ENCODE assay signal across 18 cellular contexts in genomic region chr9:94511943-94512265, GRCh38. TPM values are rescaled to one million over a fixed set of nuclear protein-coding genes. Genes with fewer than 3 reads are reported as not detected.
DNase-seq lines count a peak whose midpoint lies in the region; ATAC-seq, FAIRE-seq and TF ChIP-seq lines count a peak whose summit lies in the region.
"Had no signal": no experiment of that assay in that cellular context is flagged by ENCODE, and none has a peak within 500 bp of the region (broad histone marks: within the 10 kb centered on the region; RNA-seq: fewer than 3 reads in every experiment).

No MANE protein-coding gene starts in this region.

- peaks cover 41% of the 10 kb centered on the region for H3K4me1 Mint-ChIP-seq in chondrocyte (ENCODE audit: low read depth)
- no peaks in the 10 kb centered on the region for H3K4me1 Mint-ChIP-seq in Calu3 (ENCODE audit: low read depth, unreplicated experiment)

- H3K4me3 ChIP-seq in BLaER1 (no peak overlapping the region), PC-9 (no peak overlapping the region)
- H3K4me3 ChIP-seq: HAP-1 had no signal

- no peaks in the 10 kb centered on the region for H3K9me2 ChIP-seq in PC-9 (ENCODE audit: insufficient read depth)

- H3K27me3 ChIP-seq in BLaER1 (no peaks in the 10 kb centered on the region), PC-9 (ENCODE audit: insufficient read depth, low read depth) (no peaks in the 10 kb centered on the region)

- H3K27ac Mint-ChIP-seq in chondrocyte (ENCODE audit: unreplicated experiment) (peak overlapping the region; percentile 91), Calu3 (ENCODE audit: unreplicated experiment) (no peak overlapping the region)
- H3K27ac Mint-ChIP-seq: CD4-positive, alpha-beta memory T cell had no signal

- H3K9ac ChIP-seq in BLaER1, result no peak overlapping the region

- no peak for ATAC-seq in GM21367 (IDR thresholded peaks at IDR 0.05; ENCODE audit: unreplicated experiment)

- FAIRE-seq in GM19239 (lab: Jason Lieb, UNC), result peak; percentile 21
- FAIRE-seq: D721Med, GM12892, H1 had no signal

- TF ChIP-seq CTCF in PC-9 (conservative IDR thresholded peaks at IDR 0.05) (no peak), chondrocyte (IDR thresholded peaks at IDR 0.05) (peak; percentile 31), Calu3 (IDR thresholded peaks at IDR 0.05; ENCODE audit: unreplicated experiment) (no peak)

- POLR2A ChIA-PET in PC-9 (lab: Charles Lee; ENCODE audit: unreplicated experiment), result interaction anchor here (0.7 kb wide), 2 partner anchors 52 to 157 kb away, joined by 3 to 42 read pairs; no protein-coding TSS in a partner anchor

- H2AFZ ChIP-seq in PC-9, result no peak overlapping the region

- H3F3A ChIP-seq in PC-9 (ENCODE audit: insufficient read depth, low read depth), result no peaks in the 10 kb centered on the region

- peaks cover 20% of the 10 kb centered on the region; the same call in 1 of the 2 replicates for H3K79me2 ChIP-seq in PC-9 (ENCODE audit: low read depth)

- intact Hi-C loops in PC-9 (cut with micrococcal nuclease; ENCODE audit: unreplicated experiment) (no loop called here), Calu3 (cut with micrococcal nuclease; ENCODE audit: unreplicated experiment) (no loop called here)

- DNase-seq in GM19239 (ENCODE audit: insufficient read length, low spot score) (no peak), PC-9 (no peak), chondrocyte (ENCODE audit: low spot score) (no peak), Calu3 (no peak), NCI-H187 treated with DMSO at 0.1 percent for 48 hours (lab: John Stamatoyannopoulos, UW) (no peak)
- no peak for DNase-seq in stimulated activated CD4-positive, alpha-beta T cell treated with anti-CD3 and anti-CD28 coated beads, Interleukin-4, amount 100 ng/mL, for 4 hours
- DNase-seq: ACHN; CD4-positive, alpha-beta memory T cell; DMS153; DMS79 treated with DMSO at 0.1 percent for 48 hours; GDM1 had no signal

- H3K36me3 Mint-ChIP-seq in chondrocyte (ENCODE audit: low read depth) (no peaks in the 10 kb centered on the region), Calu3 (ENCODE audit: insufficient read depth, unreplicated experiment) (no peaks in the 10 kb centered on the region)
- H3K36me3 Mint-ChIP-seq: CD4-positive, alpha-beta memory T cell had no signal

- H3K9me3 Mint-ChIP-seq in chondrocyte (ENCODE audit: low read depth), result no peaks in the 10 kb centered on the region
- H3K9me3 Mint-ChIP-seq in Calu3 (ENCODE audit: low read depth, unreplicated experiment), result no peaks in the 10 kb centered on the region
- H3K9me3 Mint-ChIP-seq: CD4-positive, alpha-beta memory T cell had no signal

- no peak overlapping the region for H3K27ac ChIP-seq in BLaER1
- H3K27ac ChIP-seq in PC-9, result no peak overlapping the region
- H3K27ac ChIP-seq: C4-2B had no signal

- H3K36me3 ChIP-seq in BLaER1 (no peaks in the 10 kb centered on the region), PC-9 (ENCODE audit: low read depth) (no peaks in the 10 kb centered on the region)
- H3K36me3 ChIP-seq: HAP-1 had no signal

- CTCF ChIA-PET in PC-9 (lab: Charles Lee) (no interaction called here), Calu3 (lab: Charles Lee) (interaction anchor here (0.7 kb wide), 2 partner anchors 10 to 525 kb away, joined by 3 read pairs; no protein-coding TSS in a partner anchor)

- H3K27me3 Mint-ChIP-seq in chondrocyte (ENCODE audit: low read depth) (no peaks in the 10 kb centered on the region), Calu3 (ENCODE audit: unreplicated experiment) (no peaks in the 10 kb centered on the region)

- peak overlapping the region; percentile 31; the same call in 1 of the 2 replicates for H3K4me2 ChIP-seq in BLaER1
- H3K4me2 ChIP-seq in PC-9, result peak overlapping the region; percentile 38

- H3K9me3 ChIP-seq in BLaER1 (no peaks in the 10 kb centered on the region), PC-9 (ENCODE audit: insufficient read depth, low read depth) (no peaks in the 10 kb centered on the region)
- H3K9me3 ChIP-seq: HAP-1 had no signal

- H3K4me3 Mint-ChIP-seq in chondrocyte (ENCODE audit: unreplicated experiment), result peak overlapping the region; percentile 26
- H3K4me3 Mint-ChIP-seq in Calu3 (ENCODE audit: low read depth, unreplicated experiment), result no peak overlapping the region
- H3K4me3 Mint-ChIP-seq: CD4-positive, alpha-beta memory T cell had no signal

- H4K20me1 ChIP-seq in BLaER1 (no peaks in the 10 kb centered on the region), PC-9 (ENCODE audit: insufficient read depth) (0 out of 2 replicates have a peak, but pooled peaks cover 11% of the 10 kb centered on the region)

- BruUV-seq in PC-9 (replicated peaks; lab: Mats Ljungman, UMichigan), result no TSS peak
- BruUV-seq in Calu3 (replicated peaks; lab: Mats Ljungman, UMichigan), result no TSS peak

- H3K4me1 ChIP-seq in BLaER1 (peaks cover 21% of the 10 kb centered on the region), PC-9 (replicated peaks; ENCODE audit: insufficient read depth) (peaks cover 14% of the 10 kb centered on the region)
- H3K4me1 ChIP-seq: HAP-1 had no signal

RNA-seq across cellular contexts. Expression of gene PCAT7, which starts 43.0 kb away (rescaled TPM):
- total RNA-seq in PC-9 (2021) (3.8 and 3.9 TPM in 2 replicates), chondrocyte (8.1 to 10.2 TPM (median 8.7 TPM) in 3 replicates), Calu3 (2022) (2.0 and 2.1 TPM in 2 replicates)
- total RNA-seq: CD4-positive, alpha-beta memory T cell had no signal
